In genomic region chr13:78862460-78862859, GRCh38 we compare ENCODE assay signal across 24 cellular contexts.
"Had no signal": no experiment of that assay in that cellular context is flagged by ENCODE, and none has a peak within 500 bp of the region (broad histone marks: within the 10 kb centered on the region; RNA-seq: fewer than 3 reads in every experiment).

No MANE protein-coding gene starts in this region.

- DNase-seq: colonic mucosa; cortex of kidney; effector CD8-positive, alpha-beta T cell; effector memory CD8-positive, alpha-beta T cell; endodermal cell; erythroblast; esophagus squamous epithelium; foreskin fibroblast; foreskin melanocyte; gastrocnemius medialis; heart left ventricle; hypothalamus; immature natural killer cell; left cardiac atrium; left lung; left ventricle myocardium superior; lower lobe of right lung; mesenchymal stem cell; midbrain; naive thymus-derived CD4-positive, alpha-beta T cell had no signal

- H3K27me3 ChIP-seq: colonic mucosa, esophagus squamous epithelium, gastrocnemius medialis, hepatocyte, left lung had no signal

- H3K9me3 ChIP-seq: colonic mucosa, esophagus squamous epithelium, gastrocnemius medialis, lower lobe of right lung had no signal

- H3K27ac Mint-ChIP-seq: dendritic cell treated with granulocyte-macrophage colony-stimulating factor and Interleukin-4, amounts not matched to agents 40 ng/mL and 50 ng/mL, for 4 days; effector memory CD8-positive, alpha-beta T cell; endodermal cell; immature natural killer cell; naive thymus-derived CD4-positive, alpha-beta T cell had no signal

- H3K27ac ChIP-seq: colonic mucosa, epithelial cell of prostate, esophagus squamous epithelium, gastrocnemius medialis, heart left ventricle, hepatocyte, left lung, lower lobe of right lung had no signal

- H3K4me3 ChIP-seq: colonic mucosa, esophagus squamous epithelium, gastrocnemius medialis, heart left ventricle, hepatocyte, left lung, lower lobe of right lung had no signal

- H3K4me1 ChIP-seq: colonic mucosa, esophagus squamous epithelium, gastrocnemius medialis, heart left ventricle, left lung, lower lobe of right lung had no signal

- H3K4me3 Mint-ChIP-seq: dendritic cell treated with granulocyte-macrophage colony-stimulating factor and Interleukin-4, amounts not matched to agents 40 ng/mL and 50 ng/mL, for 4 days; effector memory CD8-positive, alpha-beta T cell; endodermal cell; immature natural killer cell; naive thymus-derived CD4-positive, alpha-beta T cell had no signal

- ATAC-seq: effector memory CD8-positive, alpha-beta T cell; esophagus mucosa; gastrocnemius medialis; heart left ventricle; left cardiac atrium; left lung; left ventricle myocardium superior; lower lobe of right lung; naive thymus-derived CD4-positive, alpha-beta T cell had no signal

- H3K4me1 Mint-ChIP-seq: endodermal cell; immature natural killer cell; naive thymus-derived CD4-positive, alpha-beta T cell had no signal

- H3K27me3 Mint-ChIP-seq: dendritic cell treated with granulocyte-macrophage colony-stimulating factor and Interleukin-4, amounts not matched to agents 40 ng/mL and 50 ng/mL, for 4 days; effector memory CD8-positive, alpha-beta T cell had no signal

- H3K36me3 Mint-ChIP-seq: immature natural killer cell; naive thymus-derived CD4-positive, alpha-beta T cell had no signal

- H3K36me3 ChIP-seq: colonic mucosa, esophagus squamous epithelium, gastrocnemius medialis, heart left ventricle, left lung, lower lobe of right lung had no signal

- H3K9me3 Mint-ChIP-seq: effector memory CD8-positive, alpha-beta T cell had no signal
